In the genomic region with DNA sequence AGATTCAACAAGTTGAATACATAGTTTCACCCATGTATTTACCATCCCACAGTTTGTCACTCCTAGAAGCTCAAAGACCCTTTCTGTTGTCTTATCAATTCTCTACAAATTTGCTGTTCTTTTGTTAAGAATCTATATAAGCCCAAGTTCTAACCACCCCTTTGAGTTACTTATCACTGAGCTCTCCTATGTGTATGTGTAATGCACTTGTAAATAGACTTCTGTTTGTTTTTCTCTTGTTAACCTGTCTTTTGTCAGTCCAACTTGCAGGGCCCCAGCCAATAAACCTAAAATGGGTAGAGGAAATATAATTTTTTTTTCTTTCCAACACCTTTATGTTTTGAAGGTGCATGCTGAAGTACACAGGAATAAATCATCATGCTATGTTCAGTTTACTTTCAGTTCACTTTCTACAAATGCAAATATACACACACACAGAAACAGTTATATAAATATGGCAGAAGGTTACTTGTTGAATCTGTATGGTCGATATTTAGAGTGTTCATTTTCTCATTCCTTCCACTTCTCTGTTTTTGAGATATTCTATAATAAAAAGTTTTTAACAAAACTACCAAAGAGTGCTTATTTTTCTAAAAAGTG, we compare ENCODE assay signal across 1 cellular context.
TF ChIP-seq lines count a peak whose summit lies in the region.

No MANE protein-coding gene starts in this region.

TF ChIP-seq in GM23338, 12 proteins besides CTCF, POLR2A, EP300 and RAD21 (continued from another document):
- TF ChIP-seq, protein P1, sequence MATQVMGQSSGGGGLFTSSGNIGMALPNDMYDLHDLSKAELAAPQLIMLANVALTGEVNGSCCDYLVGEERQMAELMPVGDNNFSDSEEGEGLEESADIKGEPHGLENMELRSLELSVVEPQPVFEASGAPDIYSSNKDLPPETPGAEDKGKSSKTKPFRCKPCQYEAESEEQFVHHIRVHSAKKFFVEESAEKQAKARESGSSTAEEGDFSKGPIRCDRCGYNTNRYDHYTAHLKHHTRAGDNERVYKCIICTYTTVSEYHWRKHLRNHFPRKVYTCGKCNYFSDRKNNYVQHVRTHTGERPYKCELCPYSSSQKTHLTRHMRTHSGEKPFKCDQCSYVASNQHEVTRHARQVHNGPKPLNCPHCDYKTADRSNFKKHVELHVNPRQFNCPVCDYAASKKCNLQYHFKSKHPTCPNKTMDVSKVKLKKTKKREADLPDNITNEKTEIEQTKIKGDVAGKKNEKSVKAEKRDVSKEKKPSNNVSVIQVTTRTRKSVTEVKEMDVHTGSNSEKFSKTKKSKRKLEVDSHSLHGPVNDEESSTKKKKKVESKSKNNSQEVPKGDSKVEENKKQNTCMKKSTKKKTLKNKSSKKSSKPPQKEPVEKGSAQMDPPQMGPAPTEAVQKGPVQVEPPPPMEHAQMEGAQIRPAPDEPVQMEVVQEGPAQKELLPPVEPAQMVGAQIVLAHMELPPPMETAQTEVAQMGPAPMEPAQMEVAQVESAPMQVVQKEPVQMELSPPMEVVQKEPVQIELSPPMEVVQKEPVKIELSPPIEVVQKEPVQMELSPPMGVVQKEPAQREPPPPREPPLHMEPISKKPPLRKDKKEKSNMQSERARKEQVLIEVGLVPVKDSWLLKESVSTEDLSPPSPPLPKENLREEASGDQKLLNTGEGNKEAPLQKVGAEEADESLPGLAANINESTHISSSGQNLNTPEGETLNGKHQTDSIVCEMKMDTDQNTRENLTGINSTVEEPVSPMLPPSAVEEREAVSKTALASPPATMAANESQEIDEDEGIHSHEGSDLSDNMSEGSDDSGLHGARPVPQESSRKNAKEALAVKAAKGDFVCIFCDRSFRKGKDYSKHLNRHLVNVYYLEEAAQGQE (IDR thresholded peaks at IDR 0.05; ENCODE audit: unreplicated experiment): no peak
- TF ChIP-seq ETS1 (IDR thresholded peaks at IDR 0.05) (no peak), NANOG (IDR thresholded peaks at IDR 0.05; ENCODE audit: borderline replicate concordance) (no peak), CREB1 (CRISPR knock-in tag; IDR thresholded peaks at IDR 0.05; ENCODE audit: low read depth) (no peak), EZH2 (IDR thresholded peaks at IDR 0.05; ENCODE audit: low read depth, unreplicated experiment) (no peak), POLR2AphosphoS5 (IDR thresholded peaks at IDR 0.05; ENCODE audit: low read depth) (no peak)
- TF ChIP-seq, protein P2, sequence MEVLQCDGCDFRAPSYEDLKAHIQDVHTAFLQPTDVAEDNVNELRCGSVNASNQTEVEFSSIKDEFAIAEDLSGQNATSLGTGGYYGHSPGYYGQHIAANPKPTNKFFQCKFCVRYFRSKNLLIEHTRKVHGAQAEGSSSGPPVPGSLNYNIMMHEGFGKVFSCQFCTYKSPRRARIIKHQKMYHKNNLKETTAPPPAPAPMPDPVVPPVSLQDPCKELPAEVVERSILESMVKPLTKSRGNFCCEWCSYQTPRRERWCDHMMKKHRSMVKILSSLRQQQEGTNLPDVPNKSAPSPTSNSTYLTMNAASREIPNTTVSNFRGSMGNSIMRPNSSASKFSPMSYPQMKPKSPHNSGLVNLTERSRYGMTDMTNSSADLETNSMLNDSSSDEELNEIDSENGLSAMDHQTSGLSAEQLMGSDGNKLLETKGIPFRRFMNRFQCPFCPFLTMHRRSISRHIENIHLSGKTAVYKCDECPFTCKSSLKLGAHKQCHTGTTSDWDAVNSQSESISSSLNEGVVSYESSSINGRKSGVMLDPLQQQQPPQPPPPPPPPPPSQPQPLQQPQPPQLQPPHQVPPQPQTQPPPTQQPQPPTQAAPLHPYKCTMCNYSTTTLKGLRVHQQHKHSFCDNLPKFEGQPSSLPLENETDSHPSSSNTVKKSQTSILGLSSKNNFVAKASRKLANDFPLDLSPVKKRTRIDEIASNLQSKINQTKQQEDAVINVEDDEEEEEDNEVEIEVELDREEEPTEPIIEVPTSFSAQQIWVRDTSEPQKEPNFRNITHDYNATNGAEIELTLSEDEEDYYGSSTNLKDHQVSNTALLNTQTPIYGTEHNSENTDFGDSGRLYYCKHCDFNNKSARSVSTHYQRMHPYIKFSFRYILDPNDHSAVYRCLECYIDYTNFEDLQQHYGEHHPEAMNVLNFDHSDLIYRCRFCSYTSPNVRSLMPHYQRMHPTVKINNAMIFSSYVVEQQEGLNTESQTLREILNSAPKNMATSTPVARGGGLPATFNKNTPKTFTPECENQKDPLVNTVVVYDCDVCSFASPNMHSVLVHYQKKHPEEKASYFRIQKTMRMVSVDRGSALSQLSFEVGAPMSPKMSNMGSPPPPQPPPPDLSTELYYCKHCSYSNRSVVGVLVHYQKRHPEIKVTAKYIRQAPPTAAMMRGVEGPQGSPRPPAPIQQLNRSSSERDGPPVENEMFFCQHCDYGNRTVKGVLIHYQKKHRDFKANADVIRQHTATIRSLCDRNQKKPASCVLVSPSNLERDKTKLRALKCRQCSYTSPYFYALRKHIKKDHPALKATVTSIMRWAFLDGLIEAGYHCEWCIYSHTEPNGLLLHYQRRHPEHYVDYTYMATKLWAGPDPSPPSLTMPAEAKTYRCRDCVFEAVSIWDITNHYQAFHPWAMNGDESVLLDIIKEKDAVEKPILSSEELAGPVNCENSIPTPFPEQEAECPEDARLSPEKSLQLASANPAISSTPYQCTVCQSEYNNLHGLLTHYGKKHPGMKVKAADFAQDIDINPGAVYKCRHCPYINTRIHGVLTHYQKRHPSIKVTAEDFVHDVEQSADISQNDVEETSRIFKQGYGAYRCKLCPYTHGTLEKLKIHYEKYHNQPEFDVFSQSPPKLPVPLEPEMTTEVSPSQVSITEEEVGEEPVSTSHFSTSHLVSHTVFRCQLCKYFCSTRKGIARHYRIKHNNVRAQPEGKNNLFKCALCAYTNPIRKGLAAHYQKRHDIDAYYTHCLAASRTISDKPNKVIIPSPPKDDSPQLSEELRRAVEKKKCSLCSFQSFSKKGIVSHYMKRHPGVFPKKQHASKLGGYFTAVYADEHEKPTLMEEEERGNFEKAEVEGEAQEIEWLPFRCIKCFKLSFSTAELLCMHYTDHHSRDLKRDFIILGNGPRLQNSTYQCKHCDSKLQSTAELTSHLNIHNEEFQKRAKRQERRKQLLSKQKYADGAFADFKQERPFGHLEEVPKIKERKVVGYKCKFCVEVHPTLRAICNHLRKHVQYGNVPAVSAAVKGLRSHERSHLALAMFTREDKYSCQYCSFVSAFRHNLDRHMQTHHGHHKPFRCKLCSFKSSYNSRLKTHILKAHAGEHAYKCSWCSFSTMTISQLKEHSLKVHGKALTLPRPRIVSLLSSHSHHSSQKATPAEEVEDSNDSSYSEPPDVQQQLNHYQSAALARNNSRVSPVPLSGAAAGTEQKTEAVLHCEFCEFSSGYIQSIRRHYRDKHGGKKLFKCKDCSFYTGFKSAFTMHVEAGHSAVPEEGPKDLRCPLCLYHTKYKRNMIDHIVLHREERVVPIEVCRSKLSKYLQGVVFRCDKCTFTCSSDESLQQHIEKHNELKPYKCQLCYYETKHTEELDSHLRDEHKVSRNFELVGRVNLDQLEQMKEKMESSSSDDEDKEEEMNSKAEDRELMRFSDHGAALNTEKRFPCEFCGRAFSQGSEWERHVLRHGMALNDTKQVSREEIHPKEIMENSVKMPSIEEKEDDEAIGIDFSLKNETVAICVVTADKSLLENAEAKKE (CRISPR knock-in tag; IDR thresholded peaks at IDR 0.05): no peak
